Comparison of ENCODE assay signal across 8 cellular contexts in genomic region chr4:172311682-172312081, GRCh38.
"Had no signal": no experiment of that assay in that cellular context is flagged by ENCODE, and none has a peak within 500 bp of the region (broad histone marks: within the 10 kb centered on the region; RNA-seq: fewer than 3 reads in every experiment).

No MANE protein-coding gene starts in this region.

- DNase-seq: GDM1, GF-D8 had no signal

- H3K4me3 ChIP-seq: GM12878 had no signal

- ATAC-seq: GM12878 had no signal

- FAIRE-seq: G401.6, GM12878, GM12891, GM12892, GM18507, GM19239 had no signal
